Comparison of ENCODE assay signal across 8 cellular contexts in genomic region chr20:42530855-42531674, GRCh38.
DNase-seq lines count a peak whose midpoint lies in the region; ATAC-seq and TF ChIP-seq lines count a peak whose summit lies in the region.

No MANE protein-coding gene starts in this region.

- no peaks in the 10 kb centered on the region for H3K9me3 ChIP-seq in heart left ventricle

- no peaks in the 10 kb centered on the region for H3K36me3 ChIP-seq in heart left ventricle

- peak in 2 of 4 donors; percentile 18 to 38 for ATAC-seq in heart left ventricle
- ATAC-seq in Right ventricle myocardium superior (ENCODE audit: poor library complexity), result no peak

- no peak overlapping the region for H3K27ac ChIP-seq in heart left ventricle

- H3K4me1 ChIP-seq in heart left ventricle, result peaks cover 0 to 10% (median 0%) of the 10 kb centered on the region in 12 donors

- peak; percentile 49 to 80 (median 70) for TF ChIP-seq CTCF in heart left ventricle (IDR thresholded peaks at IDR 0.05)

- peak overlapping the region; percentile 74 for H3K27ac Mint-ChIP-seq in dendritic cell treated with granulocyte-macrophage colony-stimulating factor and Interleukin-4, amounts not matched to agents 40 ng/mL and 50 ng/mL, for 4 days
- no peak overlapping the region for H3K27ac Mint-ChIP-seq in activated naive CD8-positive, alpha-beta T cell treated with anti-CD3 and anti-CD28 coated beads for 36 hours

- intact Hi-C loops in heart left ventricle (cut with DNase I), result loop anchor here in 9 of 10 donors (2.0 to 10.0 kb wide), 9 partner anchors 326 to 796 kb away; partner anchors contain the start of gene PTPRT (in 3 of the 9)
- intact Hi-C loops in Right ventricle myocardium superior (cut with DNase I), result loop anchor here (10.0 kb wide), 2 partner anchors 326 to 796 kb away; no protein-coding TSS in a partner anchor
- intact Hi-C loops in dendritic cell treated with granulocyte-macrophage colony-stimulating factor and Interleukin-4, amounts not matched to agents 40 ng/mL and 50 ng/mL, for 4 days (cut with micrococcal nuclease), result loop anchor here (5.0 to 10.0 kb wide), 3 partner anchors 39 to 796 kb away; no protein-coding TSS in a partner anchor

- peaks cover 27% of the 10 kb centered on the region for H3K4me1 Mint-ChIP-seq in dendritic cell treated with granulocyte-macrophage colony-stimulating factor and Interleukin-4, amounts not matched to agents 40 ng/mL and 50 ng/mL, for 4 days (ENCODE audit: low read depth)
- H3K4me1 Mint-ChIP-seq in activated naive CD8-positive, alpha-beta T cell treated with anti-CD3 and anti-CD28 coated beads for 36 hours, result no peaks in the 10 kb centered on the region

- WGBS in heart left ventricle, 4 donors, result 40 to 51% (median 48%) methylated on average over 10 of the region's 10 CpGs

- H3K27me3 ChIP-seq in heart left ventricle, result no peaks in the 10 kb centered on the region

- no peak for TF ChIP-seq POLR2A in heart left ventricle (IDR thresholded peaks at IDR 0.05)

- H3K36me3 Mint-ChIP-seq in dendritic cell treated with granulocyte-macrophage colony-stimulating factor and Interleukin-4, amounts not matched to agents 40 ng/mL and 50 ng/mL, for 4 days (ENCODE audit: low read depth), result no peaks in the 10 kb centered on the region
- H3K36me3 Mint-ChIP-seq in activated naive CD8-positive, alpha-beta T cell treated with anti-CD3 and anti-CD28 coated beads for 36 hours, result no peaks in the 10 kb centered on the region

- no peak overlapping the region for H3K4me3 ChIP-seq in heart left ventricle

- DNase-seq in heart left ventricle (no peak), Right ventricle myocardium superior (no peak), NCI-H345 treated with DMSO at 0.1 percent for 48 hours (lab: John Stamatoyannopoulos, UW; ENCODE audit: unreplicated experiment) (peak; percentile 79), pons (ENCODE audit: low spot score) (peak; percentile 45)
- no peak for DNase-seq in activated naive CD8-positive, alpha-beta T cell treated with anti-CD3 and anti-CD28 coated beads for 36 hours
- DNase-seq in stimulated activated CD4-positive, alpha-beta T cell treated with anti-CD3 and anti-CD28 coated beads, Interleukin-4, amount 100 ng/mL, for 24 hours, result no peak
- DNase-seq in stimulated activated naive CD4-positive, alpha-beta T cell (lab: John Stamatoyannopoulos, UW), result no peak

- no peak overlapping the region for H3K4me3 Mint-ChIP-seq in dendritic cell treated with granulocyte-macrophage colony-stimulating factor and Interleukin-4, amounts not matched to agents 40 ng/mL and 50 ng/mL, for 4 days
- H3K4me3 Mint-ChIP-seq in activated naive CD8-positive, alpha-beta T cell treated with anti-CD3 and anti-CD28 coated beads for 36 hours, result no peak overlapping the region

- peaks cover 18% of the 10 kb centered on the region for H3K27me3 Mint-ChIP-seq in dendritic cell treated with granulocyte-macrophage colony-stimulating factor and Interleukin-4, amounts not matched to agents 40 ng/mL and 50 ng/mL, for 4 days
- H3K27me3 Mint-ChIP-seq in activated naive CD8-positive, alpha-beta T cell treated with anti-CD3 and anti-CD28 coated beads for 36 hours, result no peaks in the 10 kb centered on the region

- H3K9me3 Mint-ChIP-seq in dendritic cell treated with granulocyte-macrophage colony-stimulating factor and Interleukin-4, amounts not matched to agents 40 ng/mL and 50 ng/mL, for 4 days, result no peaks in the 10 kb centered on the region
- no peaks in the 10 kb centered on the region for H3K9me3 Mint-ChIP-seq in activated naive CD8-positive, alpha-beta T cell treated with anti-CD3 and anti-CD28 coated beads for 36 hours

Comparison
In these comparisons a context has a peak if more than half of its experiments do, and no peak if none do; other contexts are left out.
1. DNase-seq: peak in NCI-H345 treated with DMSO at 0.1 percent for 48 hours (single experiment) and pons (single experiment); none in heart left ventricle (0 of 5), Right ventricle myocardium superior (single experiment), activated naive CD8-positive, alpha-beta T cell treated with anti-CD3 and anti-CD28 coated beads for 36 hours (single experiment), stimulated activated CD4-positive, alpha-beta T cell treated with anti-CD3 and anti-CD28 coated beads, Interleukin-4, amount 100 ng/mL, for 24 hours (single experiment) and stimulated activated naive CD4-positive, alpha-beta T cell (0 of 6).